In genomic region chr14:69133206-69134125, GRCh38 we compare ENCODE assay signal across 1 cellular context.
A peak's percentile ranks its signal among the peaks of the same experiment; 100 is the strongest.
TF ChIP-seq lines count a peak whose summit lies in the region.

No MANE protein-coding gene starts in this region.

TF ChIP-seq in K562, 482 proteins besides CTCF, POLR2A, EP300 and RAD21 (continued from another document and continues in another):
- TF ChIP-seq IRF1 (CRISPR knock-in tag; IDR thresholded peaks at IDR 0.05; ENCODE audit: borderline replicate concordance): no peak
- TF ChIP-seq ZNF3 (CRISPR knock-in tag; IDR thresholded peaks at IDR 0.05): no peak
- TF ChIP-seq ARID3A (IDR thresholded peaks at IDR 0.05; ENCODE audit: borderline replicate concordance, low read depth, low read length): peak; percentile 21; the same call in 1 of the 2 replicates
- TF ChIP-seq ATF1 (CRISPR knock-in tag; IDR thresholded peaks at IDR 0.05): no peak
- 0 out of 2 replicates have a peak, but pooled peaks have one; percentile 28 for TF ChIP-seq ATF1 (tag; IDR thresholded peaks at IDR 0.05)
- TF ChIP-seq POLR2G (IDR thresholded peaks at IDR 0.05; ENCODE audit: low read depth, low read length): no peak
- TF ChIP-seq ZNF354B (CRISPR knock-in tag; IDR thresholded peaks at IDR 0.05): no peak
- TF ChIP-seq PCBP1 (IDR thresholded peaks at IDR 0.05; ENCODE audit: low read depth, low read length, poor library complexity, severe bottlenecking): no peak
- TF ChIP-seq TRIM25 (IDR thresholded peaks at IDR 0.05; ENCODE audit: borderline replicate concordance): no peak
- TF ChIP-seq ZNF212 (CRISPR knock-in tag; IDR thresholded peaks at IDR 0.05): no peak
- no peak for TF ChIP-seq ETV1 (tag; conservative IDR thresholded peaks at IDR 0.05; ENCODE audit: low read depth)
- no peak for TF ChIP-seq THRA (IDR thresholded peaks at IDR 0.05)
- no peak for TF ChIP-seq WHSC1 (IDR thresholded peaks at IDR 0.05; ENCODE audit: low read length)
- TF ChIP-seq ZNF655 (CRISPR knock-in tag; IDR thresholded peaks at IDR 0.05): no peak
- no peak for TF ChIP-seq ZBTB34 (CRISPR knock-in tag; IDR thresholded peaks at IDR 0.05)
- no peak for TF ChIP-seq TSC22D4 (tag; IDR thresholded peaks at IDR 0.05)
- no peak for TF ChIP-seq PYGO2 (tag; IDR thresholded peaks at IDR 0.05)
- TF ChIP-seq JUN (IDR thresholded peaks at IDR 0.05; ENCODE audit: borderline replicate concordance, low read depth, low read length): peak; percentile 61; the same call in 1 of the 2 replicates
- TF ChIP-seq JUN (CRISPR knock-in tag; IDR thresholded peaks at IDR 0.05; ENCODE audit: borderline replicate concordance): no peak
- TF ChIP-seq RFX5 (IDR thresholded peaks at IDR 0.05; ENCODE audit: low read depth, low read length): no peak
- no peak for TF ChIP-seq SAP30 (IDR thresholded peaks at IDR 0.05; ENCODE audit: borderline replicate concordance, insufficient read depth, low read depth, low read length, poor library complexity, severe bottlenecking)
- no peak for TF ChIP-seq ZBED1 (IDR thresholded peaks at IDR 0.05)
- no peak for TF ChIP-seq BRCA1 (IDR thresholded peaks at IDR 0.05)
- TF ChIP-seq BRCA1 (CRISPR knock-in tag; IDR thresholded peaks at IDR 0.05): no peak
- no peak for TF ChIP-seq HBP1 (CRISPR knock-in tag; IDR thresholded peaks at IDR 0.05)
- no peak for TF ChIP-seq CBX8 (IDR thresholded peaks at IDR 0.05; ENCODE audit: borderline replicate concordance, extremely low read depth, low read depth, low read length, poor library complexity, severe bottlenecking)
- TF ChIP-seq BACH1 (tag; IDR thresholded peaks at IDR 0.05): no peak
- no peak for TF ChIP-seq ZNF121 (CRISPR knock-in tag; conservative IDR thresholded peaks at IDR 0.05)
- no peak for TF ChIP-seq SMARCB1 (IDR thresholded peaks at IDR 0.05; ENCODE audit: insufficient read length, low read depth)
- no peak for TF ChIP-seq ZFPM2 (CRISPR knock-in tag; IDR thresholded peaks at IDR 0.05)
- no peak for TF ChIP-seq NFE2 (IDR thresholded peaks at IDR 0.05; ENCODE audit: low read depth)
- no peak for TF ChIP-seq HDAC1 (IDR thresholded peaks at IDR 0.05)
- no peak for TF ChIP-seq PRMT5 (CRISPR knock-in tag; IDR thresholded peaks at IDR 0.05)
- TF ChIP-seq ZNF695 (CRISPR knock-in tag; IDR thresholded peaks at IDR 0.05): no peak
- TF ChIP-seq PPARD (CRISPR knock-in tag; IDR thresholded peaks at IDR 0.05): no peak
- TF ChIP-seq SMARCE1 (IDR thresholded peaks at IDR 0.05): peak; percentile 62
- TF ChIP-seq ZNF780A (CRISPR knock-in tag; IDR thresholded peaks at IDR 0.05): no peak
- 0 out of 2 replicates have a peak, but pooled peaks have one; percentile 20 for TF ChIP-seq ZNF311 (CRISPR knock-in tag; IDR thresholded peaks at IDR 0.05)
- TF ChIP-seq RBM34 (IDR thresholded peaks at IDR 0.05; ENCODE audit: borderline replicate concordance, insufficient read depth, low read length): no peak
- peak; percentile 32 for TF ChIP-seq TCF3 (CRISPR knock-in tag; IDR thresholded peaks at IDR 0.05)
- TF ChIP-seq ZBTB8A (IDR thresholded peaks at IDR 0.05; ENCODE audit: partially characterized antibody): no peak
- TF ChIP-seq ZNF668 (CRISPR knock-in tag; IDR thresholded peaks at IDR 0.05): no peak
- no peak for TF ChIP-seq SNRNP70 (optimal IDR thresholded peaks at IDR 0.05; ENCODE audit: low read depth, low read length)
- TF ChIP-seq TAF1 (IDR thresholded peaks at IDR 0.05; ENCODE audit: control insufficient read depth, extremely low read depth, insufficient read depth, low read length, severe bottlenecking): no peak
- no peak for TF ChIP-seq BRD9 (IDR thresholded peaks at IDR 0.05; ENCODE audit: low read depth, partially characterized antibody)
- no peak for TF ChIP-seq ZNF740 (CRISPR knock-in tag; IDR thresholded peaks at IDR 0.05)
- no peak for TF ChIP-seq ZNF740 (tag; IDR thresholded peaks at IDR 0.05)
- TF ChIP-seq GTF2E2 (tag; IDR thresholded peaks at IDR 0.05): no peak
- TF ChIP-seq MEIS2 (IDR thresholded peaks at IDR 0.05; ENCODE audit: partially characterized antibody): peak; percentile 66
- no peak for TF ChIP-seq ZNF699 (CRISPR knock-in tag; IDR thresholded peaks at IDR 0.05; ENCODE audit: insufficient replicate concordance)
- no peak for TF ChIP-seq ZNF639 (CRISPR knock-in tag; conservative IDR thresholded peaks at IDR 0.05 in 1 of 2, IDR thresholded peaks at IDR 0.05 in 1 of 2)
- no peak for TF ChIP-seq HINFP (tag; conservative IDR thresholded peaks at IDR 0.05; ENCODE audit: low read depth)
- no peak for TF ChIP-seq HNRNPK (IDR thresholded peaks at IDR 0.05; ENCODE audit: low read depth, low read length, poor library complexity, severe bottlenecking)
- no peak for TF ChIP-seq HDAC8 (tag; IDR thresholded peaks at IDR 0.05)
- no peak for TF ChIP-seq CBX2 (IDR thresholded peaks at IDR 0.05; ENCODE audit: insufficient read depth, low read length, poor library complexity, severe bottlenecking)
- TF ChIP-seq E2F3 (CRISPR knock-in tag; IDR thresholded peaks at IDR 0.05): no peak
- peak; percentile 82; the same call in 1 of the 2 replicates for TF ChIP-seq ATF7 (IDR thresholded peaks at IDR 0.05)
- TF ChIP-seq ZNF830 (CRISPR knock-in tag; IDR thresholded peaks at IDR 0.05): no peak
- no peak for TF ChIP-seq CREB3 (tag; conservative IDR thresholded peaks at IDR 0.05; ENCODE audit: low read depth)
- no peak for TF ChIP-seq SP2 (IDR thresholded peaks at IDR 0.05; ENCODE audit: extremely low read depth, low read depth, low read length, poor library complexity, severe bottlenecking)
- no peak for TF ChIP-seq YY1 (IDR thresholded peaks at IDR 0.05; ENCODE audit: borderline replicate concordance in 1 of 3, control insufficient read depth in 1 of 3, extremely low read depth in 1 of 3, insufficient read depth in 3 of 3, insufficient read length in 1 of 3, insufficient replicate concordance in 2 of 3, low read depth in 1 of 3, low read length in 2 of 3)
- no peak for TF ChIP-seq ZNF184 (CRISPR knock-in tag; IDR thresholded peaks at IDR 0.05)
- no peak for TF ChIP-seq IFI16 (CRISPR knock-in tag; IDR thresholded peaks at IDR 0.05)
